8 cellular contexts compared by ENCODE assay signal in the genomic region with DNA sequence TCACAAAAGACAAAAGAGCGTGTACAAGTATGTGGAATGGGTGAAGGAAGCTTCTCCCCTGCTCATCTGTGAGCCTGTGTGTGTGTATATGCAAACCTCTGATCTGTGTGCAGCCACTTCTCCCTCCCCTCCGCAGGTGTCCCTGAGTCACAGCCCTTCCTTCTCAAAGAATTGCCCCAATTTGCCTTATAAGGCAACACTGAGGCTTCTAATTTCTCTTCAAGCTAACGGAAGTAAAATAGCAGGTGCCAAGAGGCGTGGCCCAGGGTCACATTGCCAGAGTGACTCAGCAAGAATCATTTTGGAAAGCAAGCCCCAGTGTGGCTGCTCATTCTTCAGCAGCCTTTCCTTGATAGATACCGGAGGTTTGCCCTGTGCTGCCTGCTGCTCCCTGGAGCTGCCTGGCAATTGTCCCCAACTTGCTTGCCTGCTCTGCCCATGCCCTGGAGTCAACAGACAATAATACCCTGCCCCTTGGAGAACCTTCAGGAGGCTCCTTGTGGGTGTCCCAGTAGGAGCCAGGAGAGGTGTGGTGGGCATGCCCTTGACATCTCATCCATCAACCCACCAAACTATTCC. TPM values are rescaled to one million over a fixed set of nuclear protein-coding genes. Genes with fewer than 3 reads are reported as not detected.
A peak's percentile ranks its signal among the peaks of the same experiment; 100 is the strongest.
DNase-seq lines count a peak whose midpoint lies in the region; ATAC-seq, FAIRE-seq and TF ChIP-seq lines count a peak whose summit lies in the region.

No MANE protein-coding gene starts in this region.

- no peaks in the 10 kb centered on the region; the same call in 2 of the 3 replicates for H3K9me3 ChIP-seq in GM12878 (replicated peaks; ENCODE audit: control insufficient read depth, insufficient read depth, low read length)
- no peaks in the 10 kb centered on the region for H3K9me3 ChIP-seq in left lung

- BruUV-seq in GM12878 (replicated peaks; lab: Mats Ljungman, UMichigan), result no TSS peak

- no peak for TF ChIP-seq RAD21 in GM12878 (IDR thresholded peaks at IDR 0.05; ENCODE audit: insufficient read depth, low read depth, low read length)

- ATAC-seq in GM18502 (IDR thresholded peaks at IDR 0.05; ENCODE audit: poor library complexity, unreplicated experiment) (peak; percentile 98), HG02763 (IDR thresholded peaks at IDR 0.05; ENCODE audit: unreplicated experiment) (peak; percentile 95), GM12878 (peak; percentile 88), left lung (peak; percentile 91)

- H3K79me2 ChIP-seq in GM12878 (ENCODE audit: control insufficient read depth, insufficient read depth, low read length), result no peaks in the 10 kb centered on the region

- SMC1A ChIA-PET in GM12878 (lab: Charles Lee; ENCODE audit: uncharacterized antibody, unreplicated experiment), result interaction anchor here (1.0 to 2.7 kb wide), 11 partner anchors 10 to 445 kb away, joined by 3 to 16 read pairs (median 4); partner anchors contain the start of genes APLF and FBXO48

- H3K9me3 Mint-ChIP-seq in T-helper 2 cell treated with Interferon-gamma antibody and Interleukin-4, amounts not matched to agents 5 μg/mL and 100 μg/mL, for 36 hours, result peaks cover 20% of the 10 kb centered on the region

- H3K4me3 ChIP-seq in GM12878, result no peak overlapping the region
- H3K4me3 ChIP-seq in left lung, result no peak overlapping the region

- no peak for TF ChIP-seq EP300 in GM12878 (IDR thresholded peaks at IDR 0.05; ENCODE audit: borderline replicate concordance in 1 of 2, control insufficient read depth in 1 of 2, low read depth in 2 of 2, low read length in 2 of 2)

- CTCF ChIA-PET in GM12878 (lab: Yijun Ruan, JAX), result interaction anchor here (0.8 to 5.0 kb wide), 14 partner anchors 10 to 444 kb away, joined by 3 to 48 read pairs (median 4); partner anchors contain the start of genes APLF and FBXO48

- RAD21 ChIA-PET in GM12878 (lab: Charles Lee; ENCODE audit: unreplicated experiment), result interaction anchor here (0.6 to 2.7 kb wide), 5 partner anchors 70 to 445 kb away, joined by 4 to 9 read pairs (median 6); no protein-coding TSS in a partner anchor

- H3K4me3 Mint-ChIP-seq in T-helper 2 cell treated with Interferon-gamma antibody and Interleukin-4, amounts not matched to agents 5 μg/mL and 100 μg/mL, for 36 hours, result peak overlapping the region; percentile 53

- POLR2A ChIA-PET in GM12878 (lab: Charles Lee), result interaction anchor here (0.6 kb wide), 1 partner anchor 441 kb away, joined by 3 read pairs; the partner anchor contains the start of genes APLF and FBXO48

- FAIRE-seq in GM12878 (lab: Jason Lieb, UNC), result peak; percentile 95

- H3K27ac Mint-ChIP-seq in T-helper 2 cell treated with Interferon-gamma antibody and Interleukin-4, amounts not matched to agents 5 μg/mL and 100 μg/mL, for 36 hours, result peak overlapping the region; percentile 89

- in situ Hi-C loops in GM12878 (cut with MboI), result loop anchor here (5.0 kb wide), 1 partner anchor 156 kb away; no protein-coding TSS in a partner anchor

- H3K36me3 Mint-ChIP-seq in T-helper 2 cell treated with Interferon-gamma antibody and Interleukin-4, amounts not matched to agents 5 μg/mL and 100 μg/mL, for 36 hours (ENCODE audit: low read depth), result peaks cover 14% of the 10 kb centered on the region

- H3K4me2 ChIP-seq in GM12878 (ENCODE audit: control insufficient read depth, insufficient read depth), result peak overlapping the region; percentile 49

- no peaks in the 10 kb centered on the region for H3K36me3 ChIP-seq in GM12878 (ENCODE audit: control insufficient read depth in 2 of 2, insufficient read depth in 2 of 2, low read length in 1 of 2)
- H3K36me3 ChIP-seq in left lung, result no peaks in the 10 kb centered on the region

- peaks cover 28% of the 10 kb centered on the region for H3K4me1 Mint-ChIP-seq in T-helper 2 cell treated with Interferon-gamma antibody and Interleukin-4, amounts not matched to agents 5 μg/mL and 100 μg/mL, for 36 hours (ENCODE audit: low read depth)

- H3K9ac ChIP-seq in GM12878 (ENCODE audit: control insufficient read depth, insufficient read depth, low read length), result peak overlapping the region; percentile 69

- H3K27me3 Mint-ChIP-seq in T-helper 2 cell treated with Interferon-gamma antibody and Interleukin-4, amounts not matched to agents 5 μg/mL and 100 μg/mL, for 36 hours (ENCODE audit: low read depth), result peaks cover 4% of the 10 kb centered on the region

- H3K4me1 ChIP-seq in GM12878 (ENCODE audit: control insufficient read depth, insufficient read depth, low read length) (peaks cover 16% of the 10 kb centered on the region), left lung (peaks cover 10 to 29% of the 10 kb centered on the region in 2 donors)

- H4K20me1 ChIP-seq in GM12878 (ENCODE audit: control insufficient read depth, insufficient read depth), result no peaks in the 10 kb centered on the region

- DNase-seq in NCI-H1105 treated with DMSO at 0.1 percent for 48 hours (lab: John Stamatoyannopoulos, UW), result peak; percentile 20
- DNase-seq in T-helper 2 cell treated with Interferon-gamma antibody and Interleukin-4, amounts not matched to agents 5 μg/mL and 100 μg/mL, for 36 hours (ENCODE audit: low spot score), result peak; percentile 76
- DNase-seq in GM12878 (ENCODE audit: low read depth, low spot score), result peak; percentile 68
- peak; percentile 79 to 81 for DNase-seq in left lung
- DNase-seq in stimulated activated CD8-positive, alpha-beta memory T cell treated with anti-CD3 and anti-CD28 coated beads, Interleukin-4, amount 100 ng/mL, for 1 hour (ENCODE audit: low read depth in 2 of 2, low spot score in 1 of 2), result peak; percentile 46 to 76
- no peak for DNase-seq in putamen (ENCODE audit: low spot score)

- peak; percentile 82 for TF ChIP-seq POLR2A in GM12878 (IDR thresholded peaks at IDR 0.05; ENCODE audit: low read depth, low read length)

- peak overlapping the region; percentile 93 for H3K27ac ChIP-seq in GM12878 (ENCODE audit: control insufficient read depth, insufficient read depth)
- H3K27ac ChIP-seq in left lung, result peak overlapping the region; percentile 29 to 71

- peak overlapping the region; percentile 79 for H2AFZ ChIP-seq in GM12878 (ENCODE audit: control insufficient read depth, low read depth, low read length)

- H3K27me3 ChIP-seq in GM12878 (replicated peaks in 1 of 2; ENCODE audit: control insufficient read depth in 2 of 2, insufficient read depth in 2 of 2, low read length in 1 of 2) (no peaks in the 10 kb centered on the region; a peak in 1 of 4 replicates), left lung (no peaks in the 10 kb centered on the region)

- 0% methylated on average over 5 of the region's 5 CpGs for WGBS in GM12878 (ENCODE audit: insufficient coverage, insufficient replicate concordance, low lambda C conversion rate, missing lambda C conversion rate)

- intact Hi-C loops in GM12878 (cut with micrococcal nuclease; ENCODE audit: unreplicated experiment), result no loop called here
- intact Hi-C loops in left lung (cut with DNase I), result no loop called here

- TF ChIP-seq CTCF in GM12878 (IDR thresholded peaks at IDR 0.05 in 2 of 3, conservative IDR thresholded peaks at IDR 0.05 in 1 of 3; ENCODE audit: control insufficient read depth in 2 of 3, extremely low read depth in 1 of 3, insufficient read depth in 1 of 3, low read depth in 3 of 3, low read length in 3 of 3), result no peak
- no peak for TF ChIP-seq CTCF in left lung (IDR thresholded peaks at IDR 0.05)

TF ChIP-seq in GM12878, 131 proteins besides CTCF, POLR2A, EP300 and RAD21 (continues in another document):
- no peak for TF ChIP-seq JUNB (IDR thresholded peaks at IDR 0.05)
- peak; percentile 72 for TF ChIP-seq TCF12 (IDR thresholded peaks at IDR 0.05; ENCODE audit: low read depth, low read length)
- TF ChIP-seq TCF7 (IDR thresholded peaks at IDR 0.05; ENCODE audit: borderline replicate concordance), result no peak
- no peak for TF ChIP-seq ZBED1 (IDR thresholded peaks at IDR 0.05; ENCODE audit: borderline replicate concordance)
- peak; percentile 75; the same call in 1 of the 2 replicates for TF ChIP-seq TAF1 (IDR thresholded peaks at IDR 0.05; ENCODE audit: borderline replicate concordance, low read depth, low read length)
- peak; percentile 88; the same call in 1 of the 2 replicates for TF ChIP-seq EZH2 (IDR thresholded peaks at IDR 0.05; ENCODE audit: borderline replicate concordance, control insufficient read depth, low read depth, low read length)

RNA-seq across cellular contexts. Expression of gene BMP10, which starts 37.3 kb away (rescaled TPM):
- not detected in 2 replicates for total RNA-seq in GM12878 (2013; cell fraction: nucleolus; rRNA removed)
- not detected in 2 replicates for total RNA-seq in GM12878 (2014; rRNA removed)
- not detected in 2 replicates for total RNA-seq in GM12878 (2014; rRNA removed; fragmentation: Illumina TruSeq; extraction: Trizol)
- total RNA-seq in GM12878 (2021), result not detected in 2 replicates
- not detected for polyA plus RNA-seq in GM12878 (2011; ENCODE audit: low read depth)
- not detected in 2 replicates for polyA plus RNA-seq in GM12878 (2011; rRNA removed)
- polyA plus RNA-seq in GM12878 (2011; cell fraction: cytosol; rRNA removed), result not detected in 2 replicates
- polyA plus RNA-seq in GM12878 (2011; cell fraction: nucleus; rRNA removed), result not detected in 2 replicates
- polyA plus RNA-seq in GM12878 (2012), result not detected in 2 replicates
- 0.04 TPM in 1 of 2 replicates, not detected in the other for polyA plus RNA-seq in GM12878 (2014; fragmentation: Illumina TruSeq; extraction: Trizol)
- polyA plus RNA-seq in GM12878 (2014; fragmentation: Nextera tagmentation; extraction: Ambion mirVana), result not detected
- polyA plus RNA-seq in GM12878 (2014; rRNA removed), result not detected in 2 replicates
- not detected for polyA plus RNA-seq in GM12878 (2016; fragmentation: Nextera tagmentation; extraction: Ambion mirVana)
- polyA minus RNA-seq in GM12878 (2011; rRNA and poly(A)+ RNA removed), result not detected in 2 replicates
- not detected in 2 replicates for polyA minus RNA-seq in GM12878 (2011; cell fraction: cytosol; rRNA and poly(A)+ RNA removed)
- polyA minus RNA-seq in GM12878 (2011; cell fraction: nucleus; rRNA and poly(A)+ RNA removed), result not detected in 2 replicates
- total RNA-seq in left lung, result not detected

RNA-seq across cellular contexts. Expression of gene GKN2, which starts 44.2 kb away (rescaled TPM):
- not detected in 2 replicates for total RNA-seq in GM12878 (2013; cell fraction: nucleolus; rRNA removed)
- not detected in 2 replicates for total RNA-seq in GM12878 (2014; rRNA removed)
- not detected in 2 replicates for total RNA-seq in GM12878 (2014; rRNA removed; fragmentation: Illumina TruSeq; extraction: Trizol)
- not detected in 2 replicates for total RNA-seq in GM12878 (2021)
- not detected for polyA plus RNA-seq in GM12878 (2011; ENCODE audit: low read depth)
- 0.19 TPM in 1 of 2 replicates, not detected in the other for polyA plus RNA-seq in GM12878 (2011; rRNA removed)
- not detected in 2 replicates for polyA plus RNA-seq in GM12878 (2011; cell fraction: cytosol; rRNA removed)
- polyA plus RNA-seq in GM12878 (2011; cell fraction: nucleus; rRNA removed), result not detected in 2 replicates
- polyA plus RNA-seq in GM12878 (2012), result not detected in 2 replicates
- polyA plus RNA-seq in GM12878 (2014; fragmentation: Illumina TruSeq; extraction: Trizol), result not detected in 2 replicates
- polyA plus RNA-seq in GM12878 (2014; fragmentation: Nextera tagmentation; extraction: Ambion mirVana), result not detected
- polyA plus RNA-seq in GM12878 (2014; rRNA removed), result not detected in 2 replicates
- polyA plus RNA-seq in GM12878 (2016; fragmentation: Nextera tagmentation; extraction: Ambion mirVana), result not detected
- polyA minus RNA-seq in GM12878 (2011; rRNA and poly(A)+ RNA removed), result not detected in 2 replicates
- not detected in 2 replicates for polyA minus RNA-seq in GM12878 (2011; cell fraction: cytosol; rRNA and poly(A)+ RNA removed)
- polyA minus RNA-seq in GM12878 (2011; cell fraction: nucleus; rRNA and poly(A)+ RNA removed), result not detected in 2 replicates
- 100 to 1,000 TPM; 130 to 181 TPM for total RNA-seq in left lung

Comparison
In these comparisons a context has a peak if more than half of its experiments do, and no peak if none do; other contexts are left out.
1. RNA of gene GKN2, which starts 44.2 kb away (total RNA-seq): 130 to 181 TPM in left lung; not detected in GM12878; every median in the first group is over 100 times any median in the second.
2. Peak in every context shown above with its lines, with median percentiles within 50 percentile points of each other: ATAC-seq.